9 cellular contexts compared by ENCODE assay signal in the genomic region with DNA sequence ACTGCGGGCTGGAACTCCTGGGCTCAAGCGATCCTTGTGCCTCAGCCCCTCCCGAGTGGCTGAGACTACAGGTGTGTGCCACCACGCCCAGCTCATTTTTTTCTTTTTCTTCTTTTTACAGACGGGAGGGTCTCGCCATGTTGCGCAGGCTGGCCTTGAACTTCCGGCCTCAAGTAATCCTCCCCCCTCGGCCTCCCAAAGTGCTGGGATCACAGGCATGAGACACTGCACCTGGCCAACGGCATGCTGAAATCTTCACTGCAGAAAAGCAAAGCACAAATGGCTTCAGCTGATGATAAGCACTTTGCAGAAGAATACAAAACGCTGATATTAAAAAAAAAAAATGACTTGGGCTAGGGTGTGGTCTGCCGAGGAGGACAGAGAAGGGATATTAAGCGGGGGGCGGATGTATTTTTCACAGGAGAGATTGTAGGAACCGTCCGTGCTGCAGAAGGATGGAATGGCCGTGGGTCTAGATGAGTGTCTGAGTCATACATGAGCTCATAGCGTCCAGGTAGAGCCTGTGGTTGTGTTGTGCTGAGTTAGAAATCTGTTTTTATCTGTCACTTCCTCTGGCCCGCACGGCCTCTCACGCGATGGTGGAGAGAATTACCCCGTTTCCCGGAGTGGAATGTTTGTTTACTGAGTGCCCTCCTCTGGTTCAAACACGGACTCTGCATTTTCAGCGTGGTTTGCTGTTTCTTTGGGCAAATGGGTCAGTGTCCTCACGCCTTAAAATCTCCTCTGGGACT. TPM values are rescaled to one million over a fixed set of nuclear protein-coding genes. Genes with fewer than 3 reads are reported as not detected.
A peak's percentile ranks its signal among the peaks of the same experiment; 100 is the strongest.
DNase-seq lines count a peak whose midpoint lies in the region; ATAC-seq, FAIRE-seq and TF ChIP-seq lines count a peak whose summit lies in the region.
"Had no signal": no experiment of that assay in that cellular context is flagged by ENCODE, and none has a peak within 500 bp of the region (broad histone marks: within the 10 kb centered on the region; RNA-seq: fewer than 3 reads in every experiment).

No MANE protein-coding gene starts in this region.

- no peaks in the 10 kb centered on the region for H3K27me3 Mint-ChIP-seq in activated naive CD8-positive, alpha-beta T cell treated with anti-CD3 and anti-CD28 coated beads, Interleukin-2, amount 50 U/mL, for 24 hours
- H3K27me3 Mint-ChIP-seq: naive B cell had no signal

- peak overlapping the region; percentile 72 for H3K27ac Mint-ChIP-seq in activated naive CD8-positive, alpha-beta T cell treated with anti-CD3 and anti-CD28 coated beads, Interleukin-2, amount 50 U/mL, for 24 hours

- 49 to 53% methylated on average over 27 of the region's 27 CpGs for WGBS in lower leg skin, 2 donors

- peak overlapping the region; percentile 21 for H3K4me3 Mint-ChIP-seq in activated naive CD8-positive, alpha-beta T cell treated with anti-CD3 and anti-CD28 coated beads, Interleukin-2, amount 50 U/mL, for 24 hours

- peak; percentile 26 for DNase-seq in SIG-M5 treated with dmso at 0.1 percent for 504 hours (lab: John Stamatoyannopoulos, UW; ENCODE audit: unreplicated experiment)
- DNase-seq in activated naive CD8-positive, alpha-beta T cell treated with anti-CD3 and anti-CD28 coated beads, Interleukin-2, amount 50 U/mL, for 24 hours, result peak; percentile 40
- peak; percentile 37 to 56 for DNase-seq in stimulated activated CD4-positive, alpha-beta T cell treated with anti-CD3 and anti-CD28 coated beads, Interleukin-4, amount 100 ng/mL, for 48 hours (ENCODE audit: low read depth in 2 of 2)
- DNase-seq in HTR-8/SVneo (ENCODE audit: insufficient read length, low spot score), result no peak
- DNase-seq in lower leg skin (ENCODE audit: low spot score in 2 of 2), result no peak
- DNase-seq: naive B cell had no signal

- no peaks in the 10 kb centered on the region for H3K36me3 Mint-ChIP-seq in activated naive CD8-positive, alpha-beta T cell treated with anti-CD3 and anti-CD28 coated beads, Interleukin-2, amount 50 U/mL, for 24 hours (ENCODE audit: low read depth)
- H3K36me3 Mint-ChIP-seq: naive B cell had no signal

- no peak for TF ChIP-seq CTCF in lower leg skin (IDR thresholded peaks at IDR 0.05)

- ATAC-seq in GM18873 (IDR thresholded peaks at IDR 0.05; ENCODE audit: low FRiP score, unreplicated experiment) (peak; percentile 80), HG02981 (IDR thresholded peaks at IDR 0.05; ENCODE audit: unreplicated experiment) (peak; percentile 84)
- ATAC-seq in activated naive CD8-positive, alpha-beta T cell treated with anti-CD3 and anti-CD28 coated beads, Interleukin-2, amount 50 U/mL, for 24 hours, result peak; percentile 79

- intact Hi-C loops in lower leg skin (cut with DNase I; ENCODE audit: low total_unique reads), result no loop called here

- peaks cover 25% of the 10 kb centered on the region for H3K4me1 Mint-ChIP-seq in activated naive CD8-positive, alpha-beta T cell treated with anti-CD3 and anti-CD28 coated beads, Interleukin-2, amount 50 U/mL, for 24 hours

- TF ChIP-seq POLR2A in lower leg skin (IDR thresholded peaks at IDR 0.05), result no peak

- FAIRE-seq in HTR-8/SVneo (lab: Jason Lieb, UNC), result no peak

- no peak overlapping the region for H3K4me3 ChIP-seq in lower leg skin (ENCODE audit: low read depth, poor library complexity, severe bottlenecking)

- peaks cover 5% of the 10 kb centered on the region for H3K9me3 Mint-ChIP-seq in activated naive CD8-positive, alpha-beta T cell treated with anti-CD3 and anti-CD28 coated beads, Interleukin-2, amount 50 U/mL, for 24 hours
- H3K9me3 Mint-ChIP-seq: naive B cell had no signal

RNA-seq across cellular contexts. Expression of a gene that starts 8.5 kb away (rescaled TPM):
- 10 to 100 TPM; 34.3 to 67.2 (median 37.8) TPM for total RNA-seq in lower leg skin

RNA-seq across cellular contexts. Expression of a gene that starts 32.0 kb away (rescaled TPM):
- not detected for total RNA-seq in lower leg skin
- total RNA-seq: T-helper 2 cell treated with Interferon-gamma antibody and Interleukin-4, amounts not matched to agents 100 ng/mL and 5 ng/mL, for 36 hours had no signal

RNA-seq across cellular contexts. Expression of a gene that starts 45.9 kb away (rescaled TPM):
- under 1 TPM; 0.08 to 0.81 (median 0.48) TPM for total RNA-seq in lower leg skin

Comparison
In these comparisons a context has a peak if more than half of its experiments do, and no peak if none do; other contexts are left out.
1. DNase-seq: peak in SIG-M5 treated with dmso at 0.1 percent for 504 hours (single experiment), activated naive CD8-positive, alpha-beta T cell treated with anti-CD3 and anti-CD28 coated beads, Interleukin-2, amount 50 U/mL, for 24 hours (single experiment) and stimulated activated CD4-positive, alpha-beta T cell treated with anti-CD3 and anti-CD28 coated beads, Interleukin-4, amount 100 ng/mL, for 48 hours (2 of 2); none in HTR-8/SVneo (single experiment) and lower leg skin (0 of 2).
2. Peak in every context shown above with its lines, with median percentiles within 50 percentile points of each other: ATAC-seq.